ENCODE assay signal across 27 cellular contexts in genomic region chr20:25099580-25099979, GRCh38. TPM values are rescaled to one million over a fixed set of nuclear protein-coding genes. Genes with fewer than 3 reads are reported as not detected.
"Had no signal": no experiment of that assay in that cellular context is flagged by ENCODE, and none has a peak within 500 bp of the region (broad histone marks: within the 10 kb centered on the region; RNA-seq: fewer than 3 reads in every experiment).

No MANE protein-coding gene starts in this region.

- H3K36me3 Mint-ChIP-seq: stimulated activated memory B cell treated with anti-CD40 and anti-IgM and Interleukin-4, amounts not matched to agents 10 μg/mL and 1 μg/mL and 100 μg/mL, for 72 hours had no signal

- H3K36me3 ChIP-seq: heart left ventricle, pancreas, tibial nerve, upper lobe of right lung, vagina had no signal

- DNase-seq: effector CD4-positive, alpha-beta T cell; endodermal cell; erythroblast; heart left ventricle; hippocampal formation; left colon; left ventricle myocardium superior; mesenchymal stem cell; midbrain; occipital lobe; pancreas; right cardiac atrium; small intestine; stimulated activated CD4-positive, alpha-beta T cell treated with anti-CD3 and anti-CD28 coated beads, Interleukin-12 subunit alpha, Interleukin-12 subunit beta, amount 100 ng/mL, for 4 hours; upper lobe of right lung had no signal

- H3K4me3 Mint-ChIP-seq: endodermal cell; nephron; stimulated activated memory B cell treated with anti-CD40 and anti-IgM and Interleukin-4, amounts not matched to agents 10 μg/mL and 1 μg/mL and 100 μg/mL, for 72 hours; stimulated activated naive CD8-positive, alpha-beta T cell treated with anti-CD3 and anti-CD28 coated beads, Interleukin-15, Interleukin-2, amounts not matched to agents 100 ng/mL and 50 ng/mL, for 24 hours had no signal

- H3K9me3 Mint-ChIP-seq: endodermal cell; nephron; stimulated activated memory B cell treated with anti-CD40 and anti-IgM and Interleukin-4, amounts not matched to agents 10 μg/mL and 1 μg/mL and 100 μg/mL, for 72 hours; stimulated activated naive CD8-positive, alpha-beta T cell treated with anti-CD3 and anti-CD28 coated beads, Interleukin-15, Interleukin-2, amounts not matched to agents 100 ng/mL and 50 ng/mL, for 24 hours had no signal

- H3K9me3 ChIP-seq: heart left ventricle, pancreas, tibial nerve, upper lobe of right lung, vagina had no signal

- H3K4me1 Mint-ChIP-seq: endodermal cell, nephron had no signal

- H3K27ac Mint-ChIP-seq: endodermal cell; nephron; progenitor cell of endocrine pancreas; stimulated activated memory B cell treated with anti-CD40 and anti-IgM and Interleukin-4, amounts not matched to agents 10 μg/mL and 1 μg/mL and 100 μg/mL, for 72 hours had no signal

- H3K27me3 ChIP-seq: pancreas, tibial nerve, vagina had no signal

- H3K4me3 ChIP-seq: heart left ventricle, lung, pancreas, tibial nerve, upper lobe of right lung, vagina had no signal

- H3K4me1 ChIP-seq: pancreas, tibial nerve, upper lobe of right lung, vagina had no signal

- ATAC-seq: heart left ventricle; left colon; left ventricle myocardium superior; pancreas; right cardiac atrium; stimulated activated memory B cell treated with anti-CD40 and anti-IgM and Interleukin-4, amounts not matched to agents 10 μg/mL and 1 μg/mL and 100 μg/mL, for 72 hours; upper lobe of right lung had no signal

- H3K27ac ChIP-seq: heart left ventricle, pancreas, tibial nerve, upper lobe of right lung, vagina had no signal

RNA-seq across cellular contexts. Expression of gene VSX1, which starts 17.6 kb away (rescaled TPM):
- total RNA-seq: dermis microvascular lymphatic vessel endothelial cell, endodermal cell, endothelial cell of umbilical vein, frontal cortex, glomerular endothelial cell, kidney epithelial cell, left colon, left ventricle myocardium superior, lung, occipital lobe, progenitor cell of endocrine pancreas, tibial nerve, upper lobe of right lung, vagina had no signal
- polyA plus RNA-seq: endothelial cell of umbilical vein, lung had no signal
